ENCODE assay signal across 3 cellular contexts in the genomic region with DNA sequence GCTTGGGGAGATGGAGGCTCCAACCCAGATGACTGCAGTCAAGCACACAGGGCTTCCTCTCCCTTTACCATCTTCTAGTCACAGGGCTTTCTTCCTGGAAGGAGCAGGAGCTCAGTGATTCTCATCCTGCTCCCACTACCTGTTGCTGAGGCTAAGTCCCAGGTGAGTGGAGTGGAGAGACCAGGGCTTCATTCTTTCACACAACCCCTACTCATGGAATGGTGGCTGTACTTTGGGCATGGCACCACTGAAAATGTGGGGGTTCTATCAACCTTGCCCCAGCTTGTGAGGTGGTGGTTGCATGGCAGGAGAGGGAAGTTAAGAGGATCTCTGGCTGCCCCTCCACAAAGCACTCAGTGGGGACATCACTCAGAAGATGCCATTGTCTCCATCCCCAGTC.
"Had no signal": no experiment of that assay in that cellular context is flagged by ENCODE, and none has a peak within 500 bp of the region (broad histone marks: within the 10 kb centered on the region; RNA-seq: fewer than 3 reads in every experiment).

No MANE protein-coding gene starts in this region.

- ATAC-seq: GM12878 had no signal

- H3K4me3 ChIP-seq: GM12878 had no signal

- DNase-seq: GDM1, GF-D8 had no signal
